ENCODE assay signal across 8 cellular contexts in genomic region chr1:242525360-242525722, GRCh38. TPM values are rescaled to one million over a fixed set of nuclear protein-coding genes. Genes with fewer than 3 reads are reported as not detected.
DNase-seq lines count a peak whose midpoint lies in the region; ATAC-seq, FAIRE-seq and TF ChIP-seq lines count a peak whose summit lies in the region.

No MANE protein-coding gene starts in this region.

- DNase-seq in Calu3 (no peak), NCI-H146 (lab: John Stamatoyannopoulos, UW) (peak; percentile 34), osteoblast (ENCODE audit: insufficient read length, low spot score, missing footprints) (no peak), GM19239 (ENCODE audit: insufficient read length, low spot score) (no peak), NCI-H1930 (lab: John Stamatoyannopoulos, UW) (no peak)

- FAIRE-seq in GM19239 (lab: Jason Lieb, UNC): no peak

- no peak overlapping the region for H2AFZ ChIP-seq in osteoblast (ENCODE audit: low read length)

- H3K4me1 Mint-ChIP-seq in Calu3 (ENCODE audit: low read depth, unreplicated experiment): no peaks in the 10 kb centered on the region

- H3K9me3 ChIP-seq in ectodermal cell (ENCODE audit: control insufficient read depth, low read length) (no peaks in the 10 kb centered on the region), osteoblast (ENCODE audit: low read depth, low read length) (no peaks in the 10 kb centered on the region)

- ATAC-seq in GM21576 (IDR thresholded peaks at IDR 0.05; ENCODE audit: unreplicated experiment): no peak
- ATAC-seq in GM18517 (IDR thresholded peaks at IDR 0.05; ENCODE audit: unreplicated experiment): no peak

- H3K4me3 Mint-ChIP-seq in Calu3 (ENCODE audit: low read depth, unreplicated experiment): peak overlapping the region; percentile 72

- H3K27ac ChIP-seq in ectodermal cell (ENCODE audit: insufficient read depth, low read depth, low read length, poor library complexity, severe bottlenecking): no peak overlapping the region
- no peak overlapping the region for H3K27ac ChIP-seq in osteoblast (ENCODE audit: low read depth, low read length)

- peaks cover 47% of the 10 kb centered on the region for H3K27me3 ChIP-seq in ectodermal cell (ENCODE audit: control insufficient read depth, insufficient read depth, low read length, poor library complexity, severe bottlenecking)
- H3K27me3 ChIP-seq in osteoblast (ENCODE audit: insufficient read depth, low read length): peaks cover 32% of the 10 kb centered on the region

- peaks cover 3% of the 10 kb centered on the region for H3K4me1 ChIP-seq in ectodermal cell (ENCODE audit: control insufficient read depth, insufficient read depth, low read length)
- no peaks in the 10 kb centered on the region for H3K4me1 ChIP-seq in osteoblast (ENCODE audit: insufficient read depth, low read length)

- intact Hi-C loops in Calu3 (cut with micrococcal nuclease; ENCODE audit: unreplicated experiment): no loop called here

- H4K20me1 ChIP-seq in osteoblast (ENCODE audit: insufficient read depth, low read length): no peaks in the 10 kb centered on the region

- H3K36me3 ChIP-seq in ectodermal cell (ENCODE audit: control insufficient read depth, insufficient read depth, low read length) (no peaks in the 10 kb centered on the region), osteoblast (ENCODE audit: insufficient read depth, low read length) (no peaks in the 10 kb centered on the region)

- CTCF ChIA-PET in Calu3 (lab: Charles Lee): no interaction called here

- H3K27me3 Mint-ChIP-seq in Calu3 (ENCODE audit: unreplicated experiment): peaks cover 26% of the 10 kb centered on the region

- TF ChIP-seq CTCF in Calu3 (IDR thresholded peaks at IDR 0.05; ENCODE audit: unreplicated experiment): no peak
- no peak for TF ChIP-seq CTCF in osteoblast (IDR thresholded peaks at IDR 0.05; ENCODE audit: extremely low read depth, low read depth, low read length)

- peaks cover 11% of the 10 kb centered on the region for H3K36me3 Mint-ChIP-seq in Calu3 (ENCODE audit: insufficient read depth, unreplicated experiment)

- 12 to 18% methylated on average over 9 to 10 of the region's 10 CpGs for WGBS in ectodermal cell, 2 experiments

- no TSS peak for BruUV-seq in Calu3 (replicated peaks; lab: Mats Ljungman, UMichigan)

- H3K79me2 ChIP-seq in osteoblast (ENCODE audit: insufficient read depth, low read length): no peaks in the 10 kb centered on the region

- H3K9me3 Mint-ChIP-seq in Calu3 (ENCODE audit: low read depth, unreplicated experiment): no peaks in the 10 kb centered on the region

- peak overlapping the region; percentile 39 for H3K4me2 ChIP-seq in osteoblast (ENCODE audit: insufficient read depth, low read length)

- H3K27ac Mint-ChIP-seq in Calu3 (ENCODE audit: unreplicated experiment): no peak overlapping the region

- H3K4me3 ChIP-seq in ectodermal cell (ENCODE audit: insufficient read depth, low read depth, low read length) (peak overlapping the region; percentile 71), osteoblast (ENCODE audit: insufficient read depth, low read length) (no peak overlapping the region)

RNA-seq across cellular contexts. Expression of gene PLD5, which starts 0.8 kb away (rescaled TPM):
- total RNA-seq in Calu3 (2022): 0.44 and 2.4 TPM in 2 replicates
- polyA plus RNA-seq in ectodermal cell (2013, experiment 1 of 4): 2.7 TPM
- polyA plus RNA-seq in ectodermal cell (2013, experiment 2 of 4): 2.4 TPM
- 2.2 TPM for polyA plus RNA-seq in ectodermal cell (2013, experiment 3 of 4)
- 2.2 TPM for polyA plus RNA-seq in ectodermal cell (2013, experiment 4 of 4)
- not detected in 2 replicates for total RNA-seq in osteoblast
